17 cellular contexts compared by ENCODE assay signal in genomic region chr3:149019581-149019980, GRCh38. TPM values are rescaled to one million over a fixed set of nuclear protein-coding genes. Genes with fewer than 3 reads are reported as not detected.
A peak's percentile ranks its signal among the peaks of the same experiment; 100 is the strongest.
DNase-seq lines count a peak whose midpoint lies in the region; ATAC-seq, FAIRE-seq and TF ChIP-seq lines count a peak whose summit lies in the region.
"Had no signal": no experiment of that assay in that cellular context is flagged by ENCODE, and none has a peak within 500 bp of the region (broad histone marks: within the 10 kb centered on the region; RNA-seq: fewer than 3 reads in every experiment).

No MANE protein-coding gene starts in this region.

- H3K9ac ChIP-seq in GM23248 (no peak overlapping the region), smooth muscle cell (ENCODE audit: low read depth) (no peak overlapping the region)

- H3K4me1 Mint-ChIP-seq in CD4-positive, CD25-positive, alpha-beta regulatory T cell: peaks cover 15 to 42% (median 30%) of the 10 kb centered on the region in 4 donors
- peaks cover 10 to 17% (median 13%) of the 10 kb centered on the region in 7 donors for H3K4me1 Mint-ChIP-seq in naive thymus-derived CD4-positive, alpha-beta T cell
- peaks cover 5% of the 10 kb centered on the region for H3K4me1 Mint-ChIP-seq in activated naive CD4-positive, alpha-beta T cell treated with anti-CD3 and anti-CD28 coated beads for 36 hours (ENCODE audit: low read depth)

- H4K20me1 ChIP-seq in GM23248 (ENCODE audit: insufficient read depth) (no peaks in the 10 kb centered on the region), smooth muscle cell (ENCODE audit: low read depth) (no peaks in the 10 kb centered on the region)

- peaks cover 42% of the 10 kb centered on the region for H3F3A ChIP-seq in GM23248 (ENCODE audit: insufficient read depth)
- H3F3A ChIP-seq in smooth muscle cell (ENCODE audit: low read depth): no peaks in the 10 kb centered on the region

- peaks cover 27% of the 10 kb centered on the region for H3K36me3 ChIP-seq in CD4-positive, CD25-positive, alpha-beta regulatory T cell (ENCODE audit: control insufficient read depth, insufficient read depth, low read length)
- H3K36me3 ChIP-seq in GM23248 (ENCODE audit: low read depth) (peaks cover 12% of the 10 kb centered on the region; the same call in 1 of the 2 replicates), bronchial epithelial cell (ENCODE audit: control insufficient read depth, insufficient read depth, low read length) (no peaks in the 10 kb centered on the region), mucosa of descending colon (ENCODE audit: low read depth) (no peaks in the 10 kb centered on the region), smooth muscle cell (ENCODE audit: low read depth) (peaks cover 6% of the 10 kb centered on the region)
- H3K36me3 ChIP-seq in naive thymus-derived CD4-positive, alpha-beta T cell (ENCODE audit: control insufficient read depth in 2 of 3, insufficient read depth in 3 of 3, low read length in 3 of 3): peaks cover 0 to 15% (median 10%) of the 10 kb centered on the region in 3 experiments

- no peak overlapping the region for H3K4me3 Mint-ChIP-seq in CD4-positive, CD25-positive, alpha-beta regulatory T cell
- no peak overlapping the region for H3K4me3 Mint-ChIP-seq in naive thymus-derived CD4-positive, alpha-beta T cell
- H3K4me3 Mint-ChIP-seq in activated naive CD4-positive, alpha-beta T cell treated with anti-CD3 and anti-CD28 coated beads for 36 hours: no peak overlapping the region
- H3K4me3 Mint-ChIP-seq: activated CD4-positive, alpha-beta memory T cell treated with anti-CD3 and anti-CD28 coated beads for 36 hours; memory B cell had no signal

- H3K4me3 ChIP-seq in CD4-positive, CD25-positive, alpha-beta regulatory T cell (ENCODE audit: low read depth, low read length): no peak overlapping the region
- H3K4me3 ChIP-seq in GM23248 (no peak overlapping the region), bronchial epithelial cell (ENCODE audit: low read depth, low read length) (no peak overlapping the region), mucosa of descending colon (no peak overlapping the region), smooth muscle cell (no peak overlapping the region)
- no peak overlapping the region for H3K4me3 ChIP-seq in naive thymus-derived CD4-positive, alpha-beta T cell (ENCODE audit: low read length)

- H3K79me2 ChIP-seq in GM23248 (ENCODE audit: insufficient read depth): no peaks in the 10 kb centered on the region
- H3K79me2 ChIP-seq in smooth muscle cell (ENCODE audit: low read depth): no peaks in the 10 kb centered on the region

- intact Hi-C loops in mucosa of descending colon (cut with DNase I, micrococcal nuclease): no loop called here
- intact Hi-C loops in naive thymus-derived CD4-positive, alpha-beta T cell (cut with micrococcal nuclease): no loop called here
- intact Hi-C loops in activated naive CD4-positive, alpha-beta T cell treated with anti-CD3 and anti-CD28 coated beads for 36 hours (cut with micrococcal nuclease): no loop called here

- DNase-seq in CD4-positive, CD25-positive, alpha-beta regulatory T cell: no peak
- DNase-seq in GM23248: no peak
- peak; percentile 29 for DNase-seq in bronchial epithelial cell (ENCODE audit: low read depth)
- no peak for DNase-seq in mucosa of descending colon
- DNase-seq in smooth muscle cell (lab: John Stamatoyannopoulos, UW; ENCODE audit: unreplicated experiment): no peak
- no peak for DNase-seq in naive thymus-derived CD4-positive, alpha-beta T cell
- no peak for DNase-seq in activated naive CD4-positive, alpha-beta T cell treated with anti-CD3 and anti-CD28 coated beads for 36 hours
- no peak for DNase-seq in effector CD8-positive, alpha-beta T cell (lab: John Stamatoyannopoulos, UW)
- DNase-seq: activated CD4-positive, alpha-beta memory T cell treated with anti-CD3 and anti-CD28 coated beads for 36 hours; MV-4-11; NCI-H2107; small intestine; stimulated activated naive CD4-positive, alpha-beta T cell treated with Interleukin-2 at 50 U/mL for 16 hours had no signal

- H3K4me1 ChIP-seq in CD4-positive, CD25-positive, alpha-beta regulatory T cell (ENCODE audit: control insufficient read depth, insufficient read depth, low read length, poor library complexity, severe bottlenecking): no peaks in the 10 kb centered on the region
- peaks cover 63% of the 10 kb centered on the region for H3K4me1 ChIP-seq in GM23248 (ENCODE audit: insufficient read depth)
- H3K4me1 ChIP-seq in mucosa of descending colon (ENCODE audit: low read depth): no peaks in the 10 kb centered on the region
- no peaks in the 10 kb centered on the region for H3K4me1 ChIP-seq in smooth muscle cell (ENCODE audit: low read depth)
- H3K4me1 ChIP-seq in naive thymus-derived CD4-positive, alpha-beta T cell (ENCODE audit: control insufficient read depth in 2 of 2, insufficient read depth in 2 of 2, low read length in 2 of 2): peaks cover 0 to 16% of the 10 kb centered on the region in 2 donors

- H3K27ac ChIP-seq in CD4-positive, CD25-positive, alpha-beta regulatory T cell (ENCODE audit: insufficient read depth, low read length, poor library complexity, severe bottlenecking): no peak overlapping the region
- no peak overlapping the region for H3K27ac ChIP-seq in GM23248
- no peak overlapping the region for H3K27ac ChIP-seq in smooth muscle cell (ENCODE audit: low read depth)
- no peak overlapping the region for H3K27ac ChIP-seq in naive thymus-derived CD4-positive, alpha-beta T cell (ENCODE audit: low read depth, low read length)

- no peaks in the 10 kb centered on the region for H3K9me2 ChIP-seq in GM23248 (ENCODE audit: insufficient read depth)

- POLR2A ChIA-PET in naive thymus-derived CD4-positive, alpha-beta T cell (lab: Charles Lee): no interaction called here

- in situ Hi-C loops in GM23248 (cut with MboI): no loop called here

- no peaks in the 10 kb centered on the region for H3K27me3 ChIP-seq in CD4-positive, CD25-positive, alpha-beta regulatory T cell (ENCODE audit: control insufficient read depth, insufficient read depth, low read length)
- no peaks in the 10 kb centered on the region for H3K27me3 ChIP-seq in GM23248 (replicated peaks; ENCODE audit: insufficient read depth)
- no peaks in the 10 kb centered on the region for H3K27me3 ChIP-seq in bronchial epithelial cell (ENCODE audit: control insufficient read depth, insufficient read depth, low read length)
- no peaks in the 10 kb centered on the region for H3K27me3 ChIP-seq in smooth muscle cell (ENCODE audit: low read depth)
- H3K27me3 ChIP-seq in naive thymus-derived CD4-positive, alpha-beta T cell (ENCODE audit: control insufficient read depth in 2 of 2, insufficient read depth in 2 of 2, low read length in 2 of 2): no peaks in the 10 kb centered on the region

- H3K9me3 Mint-ChIP-seq in CD4-positive, CD25-positive, alpha-beta regulatory T cell: peaks cover 0 to 2% (median 0%) of the 10 kb centered on the region in 7 donors
- H3K9me3 Mint-ChIP-seq in naive thymus-derived CD4-positive, alpha-beta T cell: peaks cover 0 to under 1% (median 0%) of the 10 kb centered on the region in 11 donors
- peaks cover under 1% of the 10 kb centered on the region for H3K9me3 Mint-ChIP-seq in activated naive CD4-positive, alpha-beta T cell treated with anti-CD3 and anti-CD28 coated beads for 36 hours
- H3K9me3 Mint-ChIP-seq: activated T-helper 17 cell treated with anti-CD3 and anti-CD28 coated beads, Interleukin-2, amount 50 U/mL, for 72 hours had no signal

- FAIRE-seq in bronchial epithelial cell (lab: Jason Lieb, UNC): no peak
- FAIRE-seq: H54, small intestine, TTC549 had no signal

- H3K9me3 ChIP-seq in CD4-positive, CD25-positive, alpha-beta regulatory T cell (ENCODE audit: control insufficient read depth in 2 of 2, low read length in 2 of 2): no peaks in the 10 kb centered on the region
- no peaks in the 10 kb centered on the region for H3K9me3 ChIP-seq in GM23248 (ENCODE audit: low read depth)
- H3K9me3 ChIP-seq in mucosa of descending colon: no peaks in the 10 kb centered on the region
- H3K9me3 ChIP-seq in smooth muscle cell (replicated peaks; ENCODE audit: low read depth): no peaks in the 10 kb centered on the region
- no peaks in the 10 kb centered on the region for H3K9me3 ChIP-seq in naive thymus-derived CD4-positive, alpha-beta T cell (ENCODE audit: control insufficient read depth in 2 of 3, low read length in 3 of 3)

- no peak overlapping the region for H2AFZ ChIP-seq in GM23248
- no peak overlapping the region for H2AFZ ChIP-seq in smooth muscle cell (ENCODE audit: low read depth)

- no peak for ATAC-seq in CD4-positive, CD25-positive, alpha-beta regulatory T cell (ENCODE audit: low read depth in 2 of 2)
- ATAC-seq in mucosa of descending colon: peak; percentile 20
- no peak for ATAC-seq in naive thymus-derived CD4-positive, alpha-beta T cell

- H3K4me2 ChIP-seq in GM23248 (ENCODE audit: unreplicated experiment) (peak overlapping the region; percentile 31), smooth muscle cell (no peak overlapping the region)

- peaks cover 65% of the 10 kb centered on the region for H3K36me3 Mint-ChIP-seq in CD4-positive, CD25-positive, alpha-beta regulatory T cell
- peaks cover 13 to 54% (median 40%) of the 10 kb centered on the region in 5 donors for H3K36me3 Mint-ChIP-seq in naive thymus-derived CD4-positive, alpha-beta T cell
- peaks cover 42% of the 10 kb centered on the region for H3K36me3 Mint-ChIP-seq in activated naive CD4-positive, alpha-beta T cell treated with anti-CD3 and anti-CD28 coated beads for 36 hours (ENCODE audit: low read depth)

- H3K27me3 Mint-ChIP-seq in CD4-positive, CD25-positive, alpha-beta regulatory T cell: no peaks in the 10 kb centered on the region
- H3K27me3 Mint-ChIP-seq in naive thymus-derived CD4-positive, alpha-beta T cell: no peaks in the 10 kb centered on the region
- no peaks in the 10 kb centered on the region for H3K27me3 Mint-ChIP-seq in activated naive CD4-positive, alpha-beta T cell treated with anti-CD3 and anti-CD28 coated beads for 36 hours (ENCODE audit: low read depth)
- H3K27me3 Mint-ChIP-seq: activated CD4-positive, alpha-beta memory T cell treated with anti-CD3 and anti-CD28 coated beads for 36 hours; activated T-helper 17 cell treated with anti-CD3 and anti-CD28 coated beads, Interleukin-2, amount 50 U/mL, for 72 hours; memory B cell had no signal

- H3K27ac Mint-ChIP-seq in CD4-positive, CD25-positive, alpha-beta regulatory T cell: peak overlapping the region in 2 of 3 donors; percentile 69 to 83
- peak overlapping the region in 1 of 9 donors; percentile 56 for H3K27ac Mint-ChIP-seq in naive thymus-derived CD4-positive, alpha-beta T cell
- no peak overlapping the region for H3K27ac Mint-ChIP-seq in activated naive CD4-positive, alpha-beta T cell treated with anti-CD3 and anti-CD28 coated beads for 36 hours
- H3K27ac Mint-ChIP-seq: activated CD4-positive, alpha-beta memory T cell treated with anti-CD3 and anti-CD28 coated beads for 36 hours; memory B cell had no signal

- WGBS in GM23248 (ENCODE audit: low coverage in 1 of 2, low lambda C conversion rate in 2 of 2, missing lambda C conversion rate in 2 of 2), 2 experiments: 93 to 99% methylated on average over 4 of the region's 4 CpGs
- WGBS in smooth muscle cell (ENCODE audit: low lambda C conversion rate): 99% methylated on average over 4 of the region's 4 CpGs

- CTCF ChIA-PET in naive thymus-derived CD4-positive, alpha-beta T cell (lab: Charles Lee): no interaction called here
- CTCF ChIA-PET in activated naive CD4-positive, alpha-beta T cell treated with anti-CD3 and anti-CD28 coated beads for 36 hours (lab: Charles Lee): no interaction called here

- no peak for TF ChIP-seq CTCF in bronchial epithelial cell (IDR thresholded peaks at IDR 0.05; ENCODE audit: insufficient read depth, low read length, severe bottlenecking)
- no peak for TF ChIP-seq CTCF in mucosa of descending colon (IDR thresholded peaks at IDR 0.05)
- TF ChIP-seq CTCF in smooth muscle cell (IDR thresholded peaks at IDR 0.05; ENCODE audit: borderline replicate concordance, insufficient read depth, poor library complexity, severe bottlenecking): no peak

RNA-seq across cellular contexts. Expression of gene GYG1, which starts 28.2 kb away (rescaled TPM):
- total RNA-seq in CD4-positive, CD25-positive, alpha-beta regulatory T cell: 19.2 TPM
- polyA plus RNA-seq in CD4-positive, CD25-positive, alpha-beta regulatory T cell: 10 to 100 TPM; 56.4 to 59.3 (median 57.6) TPM
- total RNA-seq in GM23248 (2014; rRNA removed; shearing (Covaris generic)): 26.2 and 39.2 TPM in 2 replicates
- polyA plus RNA-seq in GM23248 (2016; fragmentation: Nextera tagmentation; extraction: Ambion mirVana) (57.2 and 58.1 TPM in 2 replicates), smooth muscle cell (13.6 and 15.8 TPM in 2 replicates)
- total RNA-seq in bronchial epithelial cell (21.3 and 28.5 TPM in 2 replicates), mucosa of descending colon (100 to 1,000 TPM in 1 of 3 donors, 10 to 100 TPM in 2; 16.6 to 132 (median 26.1) TPM), smooth muscle cell (23.4 and 29.8 TPM in 2 replicates)
- 10 to 100 TPM; 15.5 to 39.3 (median 16.2) TPM for total RNA-seq in naive thymus-derived CD4-positive, alpha-beta T cell
- 10 to 100 TPM; 28.9 to 34.7 TPM for polyA plus RNA-seq in naive thymus-derived CD4-positive, alpha-beta T cell
- total RNA-seq in activated naive CD4-positive, alpha-beta T cell treated with anti-CD3 and anti-CD28 coated beads for 36 hours: 10 to 100 TPM; 13.5 to 13.9 TPM
